In the genomic region with DNA sequence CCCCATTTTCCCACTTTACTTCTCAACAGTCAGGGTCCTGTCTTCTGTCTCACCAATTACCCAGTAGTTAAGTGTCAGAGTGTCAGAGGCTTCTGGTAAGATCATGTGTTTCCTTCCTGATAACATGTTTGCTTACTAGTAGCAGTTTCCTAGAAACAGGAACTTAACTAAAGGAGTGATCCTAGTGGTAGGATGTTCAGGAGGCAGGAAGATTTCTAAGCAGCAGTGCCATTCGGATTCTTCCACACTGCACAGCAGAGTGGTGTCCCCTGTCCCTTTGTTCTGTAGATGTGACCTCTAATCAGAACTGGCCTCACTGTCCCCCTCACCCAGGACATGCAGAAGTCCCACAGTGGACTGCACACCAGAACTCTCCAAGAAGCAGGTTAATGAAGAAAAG, we compare ENCODE assay signal across 1 cellular context.
TF ChIP-seq lines count a peak whose summit lies in the region.

No MANE protein-coding gene starts in this region.

TF ChIP-seq in IMR-90, 13 proteins besides CTCF, POLR2A, EP300 and RAD21:
- no peak for TF ChIP-seq MXI1 (IDR thresholded peaks at IDR 0.05; ENCODE audit: borderline replicate concordance, low read depth, low read length)
- TF ChIP-seq BHLHE40 (IDR thresholded peaks at IDR 0.05; ENCODE audit: low read depth, low read length), result no peak
- no peak for TF ChIP-seq NFE2L2 (IDR thresholded peaks at IDR 0.05; ENCODE audit: low read depth, low read length)
- TF ChIP-seq, protein P1, sequence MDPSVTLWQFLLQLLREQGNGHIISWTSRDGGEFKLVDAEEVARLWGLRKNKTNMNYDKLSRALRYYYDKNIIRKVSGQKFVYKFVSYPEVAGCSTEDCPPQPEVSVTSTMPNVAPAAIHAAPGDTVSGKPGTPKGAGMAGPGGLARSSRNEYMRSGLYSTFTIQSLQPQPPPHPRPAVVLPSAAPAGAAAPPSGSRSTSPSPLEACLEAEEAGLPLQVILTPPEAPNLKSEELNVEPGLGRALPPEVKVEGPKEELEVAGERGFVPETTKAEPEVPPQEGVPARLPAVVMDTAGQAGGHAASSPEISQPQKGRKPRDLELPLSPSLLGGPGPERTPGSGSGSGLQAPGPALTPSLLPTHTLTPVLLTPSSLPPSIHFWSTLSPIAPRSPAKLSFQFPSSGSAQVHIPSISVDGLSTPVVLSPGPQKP (IDR thresholded peaks at IDR 0.05; ENCODE audit: borderline replicate concordance, low read depth, low read length), result no peak
- TF ChIP-seq RCOR1 (IDR thresholded peaks at IDR 0.05; ENCODE audit: insufficient replicate concordance, low read length), result no peak
- no peak for TF ChIP-seq CHD1 (IDR thresholded peaks at IDR 0.05; ENCODE audit: low read depth, low read length)
